1 cellular context compared by ENCODE assay signal in genomic region chr6:54907316-54907715, GRCh38.
TF ChIP-seq lines count a peak whose summit lies in the region.

No MANE protein-coding gene starts in this region.

TF ChIP-seq in GM12878, 131 proteins besides CTCF, POLR2A, EP300 and RAD21 (continued from another document):
- TF ChIP-seq ZBTB40 (IDR thresholded peaks at IDR 0.05; ENCODE audit: borderline replicate concordance) (peak; percentile 20; the same call in 1 of the 2 replicates), BRCA1 (IDR thresholded peaks at IDR 0.05; ENCODE audit: low read depth, low read length) (no peak), FOXM1 (IDR thresholded peaks at IDR 0.05; ENCODE audit: low read depth, low read length) (no peak)
